In the genomic region with DNA sequence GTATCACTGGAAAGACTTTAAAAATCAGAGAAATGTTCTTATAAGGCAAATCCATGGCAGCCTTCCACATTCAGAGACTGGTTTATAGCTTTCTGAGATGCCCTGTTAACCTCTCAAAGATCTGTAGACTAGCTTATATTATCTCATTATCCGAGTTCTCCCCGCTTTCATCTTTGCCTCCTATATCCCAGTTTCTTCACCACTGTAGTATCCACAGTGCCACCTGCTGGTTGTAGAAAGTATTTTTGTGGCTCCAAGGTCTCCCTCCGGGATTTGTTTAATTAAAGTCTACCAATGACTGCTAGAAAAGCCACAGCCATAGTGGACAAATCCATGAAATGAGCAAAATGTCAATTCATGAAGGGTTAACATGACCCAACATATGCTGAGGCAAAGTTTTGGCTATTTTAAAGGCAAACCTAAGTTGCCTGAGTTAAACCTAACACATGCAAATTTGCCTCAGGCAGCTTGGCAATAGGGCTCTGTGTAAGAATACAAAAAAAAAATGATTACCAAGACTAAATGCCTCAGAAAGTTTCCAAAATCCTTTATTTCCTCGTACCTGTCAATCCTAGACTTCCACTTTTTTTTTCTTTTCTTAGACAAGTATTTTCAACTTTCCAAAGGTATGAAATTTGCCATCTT, we compare ENCODE assay signal across 8 cellular contexts.
DNase-seq lines count a peak whose midpoint lies in the region; ATAC-seq and TF ChIP-seq lines count a peak whose summit lies in the region.

No MANE protein-coding gene starts in this region.

- H3F3A ChIP-seq in neural progenitor cell (ENCODE audit: low read depth): no peaks in the 10 kb centered on the region

- H3K27me3 Mint-ChIP-seq in activated CD8-positive, alpha-beta T cell treated with anti-CD3 and anti-CD28 coated beads, Interleukin-2, amount 10 ng/mL, durations not matched to agents 7 days and 5 days (ENCODE audit: low read depth): peaks cover 43% of the 10 kb centered on the region
- H3K27me3 Mint-ChIP-seq in neural progenitor cell (ENCODE audit: insufficient read depth, low read depth): no peaks in the 10 kb centered on the region
- H3K27me3 Mint-ChIP-seq in type B pancreatic cell: peaks cover 12% of the 10 kb centered on the region

- TF ChIP-seq POLR2A in HCT116 (IDR thresholded peaks at IDR 0.05; ENCODE audit: borderline replicate concordance, extremely low read depth, insufficient read depth, insufficient read length): no peak

- H4K20me1 ChIP-seq in HCT116 (ENCODE audit: insufficient read depth): no peaks in the 10 kb centered on the region
- no peaks in the 10 kb centered on the region for H4K20me1 ChIP-seq in neural progenitor cell (ENCODE audit: low read depth)

- H3K9me3 Mint-ChIP-seq in activated CD8-positive, alpha-beta T cell treated with anti-CD3 and anti-CD28 coated beads, Interleukin-2, amount 10 ng/mL, durations not matched to agents 7 days and 5 days (ENCODE audit: insufficient read depth): no peaks in the 10 kb centered on the region
- H3K9me3 Mint-ChIP-seq in neural progenitor cell (no peaks in the 10 kb centered on the region), type B pancreatic cell (no peaks in the 10 kb centered on the region)

- RAD21 ChIA-PET in HCT116 (lab: Charles Lee; ENCODE audit: low non-redundant PET in 1 of 2, low total read pairs in 2 of 2, uncharacterized antibody in 2 of 2, unreplicated experiment in 2 of 2): interaction anchor here (1.1 to 1.4 kb wide), 3 partner anchors 154 to 172 kb away, joined by 3 to 7 read pairs (median 4); no protein-coding TSS in a partner anchor

- no peak overlapping the region for H3K4me3 Mint-ChIP-seq in activated CD8-positive, alpha-beta T cell treated with anti-CD3 and anti-CD28 coated beads, Interleukin-2, amount 10 ng/mL, durations not matched to agents 7 days and 5 days
- H3K4me3 Mint-ChIP-seq in neural progenitor cell: no peak overlapping the region
- H3K4me3 Mint-ChIP-seq in type B pancreatic cell: no peak overlapping the region

- H2AFZ ChIP-seq in HCT116 (ENCODE audit: low read depth, low read length, poor library complexity, severe bottlenecking): peak overlapping the region; percentile 83
- no peak overlapping the region for H2AFZ ChIP-seq in neural progenitor cell (replicated peaks)

- peaks cover 9% of the 10 kb centered on the region for H3K4me1 Mint-ChIP-seq in activated CD8-positive, alpha-beta T cell treated with anti-CD3 and anti-CD28 coated beads, Interleukin-2, amount 10 ng/mL, durations not matched to agents 7 days and 5 days (ENCODE audit: low read depth)
- peaks cover 30% of the 10 kb centered on the region for H3K4me1 Mint-ChIP-seq in neural progenitor cell
- peaks cover 28% of the 10 kb centered on the region for H3K4me1 Mint-ChIP-seq in type B pancreatic cell (ENCODE audit: unreplicated experiment)

- peak; percentile 66 to 84 (median 75); a peak in 5 of 6 replicates for TF ChIP-seq CTCF in HCT116 (IDR thresholded peaks at IDR 0.05 in 2 of 3, conservative IDR thresholded peaks at IDR 0.05 in 1 of 3; ENCODE audit: borderline replicate concordance in 1 of 3, insufficient read depth in 1 of 3, low read depth in 2 of 3, low read length in 2 of 3)
- peak; percentile 82 for TF ChIP-seq CTCF in fibroblast of pulmonary artery (IDR thresholded peaks at IDR 0.05; ENCODE audit: low read length, missing control alignments)
- peak; percentile 96 for TF ChIP-seq CTCF in neural progenitor cell (IDR thresholded peaks at IDR 0.05)
- peak; percentile 95 for TF ChIP-seq CTCF in type B pancreatic cell (conservative IDR thresholded peaks at IDR 0.05)

- H3K9me2 ChIP-seq in HCT116 (ENCODE audit: insufficient read depth): no peaks in the 10 kb centered on the region

- H3K36me3 Mint-ChIP-seq in activated CD8-positive, alpha-beta T cell treated with anti-CD3 and anti-CD28 coated beads, Interleukin-2, amount 10 ng/mL, durations not matched to agents 7 days and 5 days (ENCODE audit: low read depth): no peaks in the 10 kb centered on the region
- H3K36me3 Mint-ChIP-seq in neural progenitor cell (no peaks in the 10 kb centered on the region), type B pancreatic cell (no peaks in the 10 kb centered on the region)

- peak overlapping the region; percentile 18; the same call in 1 of the 2 replicates for H3K4me2 ChIP-seq in HCT116 (ENCODE audit: low read length)
- H3K4me2 ChIP-seq in neural progenitor cell: no peak overlapping the region

- POLR2A ChIA-PET in HCT116 (lab: Charles Lee): interaction anchor here (1.0 kb wide), 1 partner anchor 237 kb away, joined by 3 read pairs; no protein-coding TSS in a partner anchor
- POLR2A ChIA-PET in activated CD8-positive, alpha-beta T cell treated with anti-CD3 and anti-CD28 coated beads, Interleukin-2, amount 10 ng/mL, durations not matched to agents 7 days and 5 days (lab: Charles Lee): no interaction called here

- no TSS peak for BruUV-seq in HCT116 (replicated peaks; lab: Mats Ljungman, UMichigan)

- no peaks in the 10 kb centered on the region for H3K79me2 ChIP-seq in HCT116 (ENCODE audit: insufficient read depth, low read length)
- no peaks in the 10 kb centered on the region for H3K79me2 ChIP-seq in neural progenitor cell (ENCODE audit: low read depth)

- H3K4me3 ChIP-seq in HCT116 (replicated peaks in 1 of 2; ENCODE audit: low read depth in 1 of 2, low read length in 2 of 2) (no peak overlapping the region), fibroblast of pulmonary artery (replicated peaks; ENCODE audit: low read depth, low read length) (no peak overlapping the region), neural progenitor cell (no peak overlapping the region)

- peak; percentile 65 for DNase-seq in COR-L47 (lab: John Stamatoyannopoulos, UW)
- DNase-seq in HCT116 (ENCODE audit: low read depth, low spot score): peak; percentile 78
- DNase-seq in NCI-H446 (lab: John Stamatoyannopoulos, UW): peak; percentile 86 to 88
- DNase-seq in activated CD8-positive, alpha-beta T cell treated with anti-CD3 and anti-CD28 coated beads, Interleukin-2, amount 10 ng/mL, durations not matched to agents 7 days and 5 days: peak; percentile 59
- DNase-seq in fibroblast of pulmonary artery (ENCODE audit: low read depth): peak; percentile 85
- peak; percentile 83 for DNase-seq in neural progenitor cell (ENCODE audit: low spot score)
- DNase-seq in type B pancreatic cell (ENCODE audit: extremely low spot score, unreplicated experiment): no peak

- H3K27me3 ChIP-seq in HCT116 (ENCODE audit: insufficient read depth, low read length): no peaks in the 10 kb centered on the region
- no peaks in the 10 kb centered on the region for H3K27me3 ChIP-seq in neural progenitor cell

- intact Hi-C loops in HCT116 (cut with micrococcal nuclease): loop anchor here (1.0 to 5.0 kb wide), 6 partner anchors 77 to 743 kb away; a partner anchor contains a TSS

- H3K36me3 ChIP-seq in HCT116 (ENCODE audit: control insufficient read depth in 1 of 2, insufficient read depth in 2 of 2, low read length in 2 of 2) (no peaks in the 10 kb centered on the region), neural progenitor cell (no peaks in the 10 kb centered on the region)

- peak; percentile 70 for ATAC-seq in HCT116
- ATAC-seq in activated CD8-positive, alpha-beta T cell treated with anti-CD3 and anti-CD28 coated beads, Interleukin-2, amount 10 ng/mL, durations not matched to agents 7 days and 5 days: no peak
- no peak for ATAC-seq in GM21381 (IDR thresholded peaks at IDR 0.05; ENCODE audit: unreplicated experiment)

- no peak overlapping the region for H3K27ac Mint-ChIP-seq in activated CD8-positive, alpha-beta T cell treated with anti-CD3 and anti-CD28 coated beads, Interleukin-2, amount 10 ng/mL, durations not matched to agents 7 days and 5 days
- no peak overlapping the region for H3K27ac Mint-ChIP-seq in neural progenitor cell
- no peak overlapping the region for H3K27ac Mint-ChIP-seq in type B pancreatic cell

- H3K9ac ChIP-seq in HCT116 (ENCODE audit: low read length) (no peak overlapping the region), neural progenitor cell (no peak overlapping the region)

- peak; percentile 82 for TF ChIP-seq RAD21 in HCT116 (IDR thresholded peaks at IDR 0.05; ENCODE audit: low read depth)

- H3K4me1 ChIP-seq in HCT116 (ENCODE audit: control insufficient read depth in 1 of 2, insufficient read depth in 2 of 2, low read length in 2 of 2) (peaks cover 40 to 45% of the 10 kb centered on the region in 2 experiments), neural progenitor cell (peaks cover 6% of the 10 kb centered on the region)

- no peaks in the 10 kb centered on the region for H3K9me3 ChIP-seq in HCT116 (ENCODE audit: control insufficient read depth in 1 of 2, insufficient read depth in 1 of 2, low read depth in 1 of 2, low read length in 2 of 2)
- no peaks in the 10 kb centered on the region for H3K9me3 ChIP-seq in neural progenitor cell (ENCODE audit: low read depth)

- CTCF ChIA-PET in HCT116 (lab: Charles Lee): interaction anchor here (0.6 to 2.1 kb wide), 27 partner anchors 9 to 821 kb away, joined by 3 to 26 read pairs (median 4); a partner anchor contains a TSS
- CTCF ChIA-PET in activated CD8-positive, alpha-beta T cell treated with anti-CD3 and anti-CD28 coated beads, Interleukin-2, amount 10 ng/mL, durations not matched to agents 7 days and 5 days (lab: Charles Lee): interaction anchor here (0.6 to 2.3 kb wide), 11 partner anchors 11 to 951 kb away, joined by 3 to 7 read pairs (median 4); no protein-coding TSS in a partner anchor

- H3K27ac ChIP-seq in HCT116 (ENCODE audit: low read depth, low read length) (peak overlapping the region; percentile 52), neural progenitor cell (no peak overlapping the region)

TF ChIP-seq in HCT116, 20 proteins besides CTCF, POLR2A, EP300 and RAD21:
- TF ChIP-seq YY1 (IDR thresholded peaks at IDR 0.05; ENCODE audit: extremely low read depth, insufficient replicate concordance, low read depth, low read length) (no peak), CBX3 (IDR thresholded peaks at IDR 0.05; ENCODE audit: low read depth) (peak; percentile 55; the same call in 1 of the 2 replicates), TCF7L2 (IDR thresholded peaks at IDR 0.05; ENCODE audit: borderline replicate concordance, extremely low read depth, insufficient read depth, insufficient read length) (peak; percentile 94)
